In genomic region chr16:2751577-2752034, GRCh38 we compare ENCODE assay signal across 1 cellular context.
TF ChIP-seq lines count a peak whose summit lies in the region.

No MANE protein-coding gene starts in this region.

TF ChIP-seq in IMR-90, 13 proteins besides CTCF, POLR2A, EP300 and RAD21:
- TF ChIP-seq BHLHE40 (IDR thresholded peaks at IDR 0.05; ENCODE audit: low read depth, low read length) (no peak), MAFK (IDR thresholded peaks at IDR 0.05; ENCODE audit: low read depth, low read length) (no peak)
- TF ChIP-seq, protein P1, sequence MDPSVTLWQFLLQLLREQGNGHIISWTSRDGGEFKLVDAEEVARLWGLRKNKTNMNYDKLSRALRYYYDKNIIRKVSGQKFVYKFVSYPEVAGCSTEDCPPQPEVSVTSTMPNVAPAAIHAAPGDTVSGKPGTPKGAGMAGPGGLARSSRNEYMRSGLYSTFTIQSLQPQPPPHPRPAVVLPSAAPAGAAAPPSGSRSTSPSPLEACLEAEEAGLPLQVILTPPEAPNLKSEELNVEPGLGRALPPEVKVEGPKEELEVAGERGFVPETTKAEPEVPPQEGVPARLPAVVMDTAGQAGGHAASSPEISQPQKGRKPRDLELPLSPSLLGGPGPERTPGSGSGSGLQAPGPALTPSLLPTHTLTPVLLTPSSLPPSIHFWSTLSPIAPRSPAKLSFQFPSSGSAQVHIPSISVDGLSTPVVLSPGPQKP (IDR thresholded peaks at IDR 0.05; ENCODE audit: borderline replicate concordance, low read depth, low read length) = no peak
TF ChIP-seq in IMR-90: peak in this region for 0.
